In genomic region chr2:126979604-126980003, GRCh38 we compare ENCODE assay signal across 23 cellular contexts.
"Had no signal": no experiment of that assay in that cellular context is flagged by ENCODE, and none has a peak within 500 bp of the region (broad histone marks: within the 10 kb centered on the region; RNA-seq: fewer than 3 reads in every experiment).

No MANE protein-coding gene starts in this region.

- H3K4me1 Mint-ChIP-seq: activated CD4-positive, alpha-beta T cell treated with anti-CD3 and anti-CD28 coated beads, Interleukin-2, amount 10 ng/mL, durations not matched to agents 24 days and 14 days; activated naive CD8-positive, alpha-beta T cell treated with anti-CD3 and anti-CD28 coated beads, Interleukin-2, amount 10 ng/mL, durations not matched to agents 7 days and 5 days had no signal

- ATAC-seq: activated CD8-positive, alpha-beta T cell treated with anti-CD3 and anti-CD28 coated beads for 36 hours; effector memory CD8-positive, alpha-beta T cell; foreskin keratinocyte; stimulated activated naive CD8-positive, alpha-beta T cell treated with anti-CD3 and anti-CD28 coated beads, Interleukin-15, Interleukin-2, amounts not matched to agents 100 U/mL and 50 U/mL, for 24 hours had no signal

- H3K27ac Mint-ChIP-seq: activated CD4-positive, alpha-beta T cell treated with anti-CD3 and anti-CD28 coated beads, Interleukin-2, amount 10 ng/mL, durations not matched to agents 24 days and 14 days; activated CD8-positive, alpha-beta T cell treated with anti-CD3 and anti-CD28 coated beads for 36 hours; activated naive CD8-positive, alpha-beta T cell treated with anti-CD3 and anti-CD28 coated beads, Interleukin-2, amount 10 ng/mL, durations not matched to agents 7 days and 5 days; activated T-cell treated with anti-CD3 and anti-CD28 coated beads, Interleukin-2, amount 50 U/mL, for 24 hours; activated T-helper 2 cell treated with anti-CD3 and anti-CD28 coated beads, Interferon-gamma antibody, Interleukin-2, Interleukin-4, amounts not matched to agents 10 μg/mL and 5 μg/mL and 100 μg/mL, durations not matched to agents 14 hours and 24 hours and 36 hours; dendritic cell treated with granulocyte-macrophage colony-stimulating factor and Interleukin-4, amounts not matched to agents 40 ng/mL and 50 ng/mL, for 4 days; effector memory CD8-positive, alpha-beta T cell; T-helper 1 cell treated with Interleukin-12 subunit alpha and Interleukin-12 subunit beta and Interleukin-4 antibody, amounts not matched to agents 30 μg/mL and 1 μg/mL, for 36 hours had no signal

- H3K36me3 Mint-ChIP-seq: activated naive CD8-positive, alpha-beta T cell treated with anti-CD3 and anti-CD28 coated beads, Interleukin-2, amount 10 ng/mL, durations not matched to agents 7 days and 5 days had no signal

- H3K9me3 Mint-ChIP-seq: activated CD4-positive, alpha-beta T cell treated with anti-CD3 and anti-CD28 coated beads, Interleukin-2, amount 10 ng/mL, durations not matched to agents 24 days and 14 days; activated CD8-positive, alpha-beta T cell treated with anti-CD3 and anti-CD28 coated beads for 36 hours; activated naive CD8-positive, alpha-beta T cell treated with anti-CD3 and anti-CD28 coated beads, Interleukin-2, amount 10 ng/mL, durations not matched to agents 7 days and 5 days; activated T-cell treated with anti-CD3 and anti-CD28 coated beads, Interleukin-2, amount 50 U/mL, for 24 hours; activated T-helper 2 cell treated with anti-CD3 and anti-CD28 coated beads, Interferon-gamma antibody, Interleukin-2, Interleukin-4, amounts not matched to agents 10 μg/mL and 5 μg/mL and 100 μg/mL, durations not matched to agents 14 hours and 24 hours and 36 hours; dendritic cell treated with granulocyte-macrophage colony-stimulating factor and Interleukin-4, amounts not matched to agents 40 ng/mL and 50 ng/mL, for 4 days; effector memory CD8-positive, alpha-beta T cell; neural crest cell; T-helper 1 cell treated with Interleukin-12 subunit alpha and Interleukin-12 subunit beta and Interleukin-4 antibody, amounts not matched to agents 30 μg/mL and 1 μg/mL, for 36 hours had no signal

- H3K27me3 Mint-ChIP-seq: activated CD4-positive, alpha-beta T cell treated with anti-CD3 and anti-CD28 coated beads, Interleukin-2, amount 10 ng/mL, durations not matched to agents 24 days and 14 days; activated naive CD8-positive, alpha-beta T cell treated with anti-CD3 and anti-CD28 coated beads, Interleukin-2, amount 10 ng/mL, durations not matched to agents 7 days and 5 days; dendritic cell treated with granulocyte-macrophage colony-stimulating factor and Interleukin-4, amounts not matched to agents 40 ng/mL and 50 ng/mL, for 4 days had no signal

- H3K4me3 ChIP-seq: ascending aorta, breast epithelium, esophagus squamous epithelium, left ventricle myocardium inferior, ovary, suprapubic skin, vagina had no signal

- H3K27ac ChIP-seq: ascending aorta, breast epithelium, esophagus squamous epithelium, foreskin keratinocyte, left ventricle myocardium inferior, ovary, suprapubic skin, vagina had no signal

- H3K4me3 Mint-ChIP-seq: activated CD4-positive, alpha-beta T cell treated with anti-CD3 and anti-CD28 coated beads, Interleukin-2, amount 10 ng/mL, durations not matched to agents 24 days and 14 days; activated CD8-positive, alpha-beta T cell treated with anti-CD3 and anti-CD28 coated beads for 36 hours; activated naive CD8-positive, alpha-beta T cell treated with anti-CD3 and anti-CD28 coated beads, Interleukin-2, amount 10 ng/mL, durations not matched to agents 7 days and 5 days; activated T-cell treated with anti-CD3 and anti-CD28 coated beads, Interleukin-2, amount 50 U/mL, for 24 hours; dendritic cell treated with granulocyte-macrophage colony-stimulating factor and Interleukin-4, amounts not matched to agents 40 ng/mL and 50 ng/mL, for 4 days; effector memory CD8-positive, alpha-beta T cell; neural crest cell; T-helper 1 cell treated with Interleukin-12 subunit alpha and Interleukin-12 subunit beta and Interleukin-4 antibody, amounts not matched to agents 30 μg/mL and 1 μg/mL, for 36 hours had no signal

- DNase-seq: activated CD4-positive, alpha-beta T cell treated with anti-CD3 and anti-CD28 coated beads, Interleukin-2, amount 10 ng/mL, durations not matched to agents 24 days and 14 days; activated CD8-positive, alpha-beta T cell treated with anti-CD3 and anti-CD28 coated beads for 36 hours; activated naive CD4-positive, alpha-beta T cell treated with Interleukin-2 at 50 U/mL for 16 hours; activated naive CD8-positive, alpha-beta T cell treated with anti-CD3 and anti-CD28 coated beads, Interleukin-2, amount 10 ng/mL, durations not matched to agents 7 days and 5 days; activated T-cell treated with anti-CD3 and anti-CD28 coated beads, Interleukin-2, amount 50 U/mL, for 24 hours; effector memory CD8-positive, alpha-beta T cell; esophagus squamous epithelium; foreskin keratinocyte; kidney glomerular epithelial cell; left ventricle myocardium inferior; mammary epithelial cell; ovary; stimulated activated CD4-positive, alpha-beta T cell treated with anti-CD3 and anti-CD28 coated beads, Interleukin-2, amount 100 ng/mL, for 24 hours; stimulated activated naive CD8-positive, alpha-beta T cell treated with anti-CD3 and anti-CD28 coated beads, Interleukin-15, Interleukin-2, amounts not matched to agents 100 U/mL and 50 U/mL, for 24 hours; trophoblast cell had no signal
